Comparison of ENCODE assay signal across 9 cellular contexts in genomic region chr1:244163861-244164562, GRCh38.
A peak's percentile ranks its signal among the peaks of the same experiment; 100 is the strongest.
DNase-seq lines count a peak whose midpoint lies in the region; ATAC-seq and TF ChIP-seq lines count a peak whose summit lies in the region.
"Had no signal": no experiment of that assay in that cellular context is flagged by ENCODE, and none has a peak within 500 bp of the region (broad histone marks: within the 10 kb centered on the region; RNA-seq: fewer than 3 reads in every experiment).

No MANE protein-coding gene starts in this region.

- DNase-seq in AG08396 (ENCODE audit: low spot score), result peak; percentile 86
- peak; percentile 99 for DNase-seq in M059J (ENCODE audit: low read depth)
- DNase-seq in dermis blood vessel endothelial cell, result peak; percentile 98
- no peak for DNase-seq in left lobe of liver (ENCODE audit: low spot score)
- no peak for DNase-seq in COLO668 (lab: John Stamatoyannopoulos, UW; ENCODE audit: unreplicated experiment)
- DNase-seq in erythroblast (lab: John Stamatoyannopoulos, UW), result no peak
- DNase-seq in ureter (ENCODE audit: low spot score), result no peak
- no peak for DNase-seq in NCI-H146 (lab: John Stamatoyannopoulos, UW)
- DNase-seq: GF-D8 had no signal

- peak; percentile 61 for ATAC-seq in left lobe of liver

- no peak for TF ChIP-seq POLR2A in erythroblast (IDR thresholded peaks at IDR 0.05; ENCODE audit: low read length)

Comparison
In these comparisons a context has a peak if more than half of its experiments do, and no peak if none do; other contexts are left out.
1. DNase-seq: peak in AG08396 (single experiment), M059J (single experiment) and dermis blood vessel endothelial cell (single experiment); none in left lobe of liver (single experiment), COLO668 (single experiment), erythroblast (0 of 2), ureter (single experiment) and NCI-H146 (single experiment).